18 cellular contexts compared by ENCODE assay signal in the genomic region with DNA sequence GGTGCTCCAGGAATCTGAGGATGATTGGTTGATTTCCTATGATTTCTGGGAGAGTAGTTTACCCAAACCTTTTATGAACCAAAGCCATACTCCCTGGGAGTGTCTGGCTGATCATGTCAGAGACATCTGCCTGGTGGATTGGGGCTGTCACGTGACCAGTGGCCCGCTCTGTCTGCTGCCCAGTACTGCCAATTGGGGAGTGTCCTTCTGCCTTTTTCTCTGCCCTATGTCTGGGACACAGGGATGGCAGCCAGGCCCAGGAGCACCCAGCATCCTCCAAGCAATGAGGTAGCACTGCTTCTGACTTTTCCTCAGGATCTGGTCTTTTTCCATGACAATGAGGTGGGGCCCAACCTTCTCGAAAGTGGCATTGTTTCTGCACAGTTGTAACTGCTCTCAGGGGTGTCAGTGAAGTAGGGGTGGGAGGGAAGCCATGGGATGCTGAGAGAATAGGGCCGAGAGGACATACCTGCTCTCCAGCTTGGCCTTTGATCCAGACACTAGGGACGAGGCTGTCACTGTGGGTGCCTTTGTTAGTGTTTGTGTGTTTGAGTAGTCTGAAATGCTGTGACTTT. TPM values are rescaled to one million over a fixed set of nuclear protein-coding genes. Genes with fewer than 3 reads are reported as not detected.
A peak's percentile ranks its signal among the peaks of the same experiment; 100 is the strongest.
DNase-seq lines count a peak whose midpoint lies in the region; ATAC-seq, FAIRE-seq and TF ChIP-seq lines count a peak whose summit lies in the region.
"Had no signal": no experiment of that assay in that cellular context is flagged by ENCODE, and none has a peak within 500 bp of the region (broad histone marks: within the 10 kb centered on the region; RNA-seq: fewer than 3 reads in every experiment).

No MANE protein-coding gene starts in this region.

- no peak overlapping the region for H2BK12ac ChIP-seq in H1 (ENCODE audit: low read depth, low read length)

- TF ChIP-seq CTCF in OCI-LY7 (conservative IDR thresholded peaks at IDR 0.05; ENCODE audit: low read length), result no peak
- no peak for TF ChIP-seq CTCF in H1 (IDR thresholded peaks at IDR 0.05; ENCODE audit: control extremely low read depth in 1 of 3, insufficient read depth in 1 of 3, low read depth in 1 of 3, low read length in 3 of 3)
- TF ChIP-seq CTCF in osteocyte (IDR thresholded peaks at IDR 0.05), result no peak
- no peak for TF ChIP-seq CTCF in omental fat pad (IDR thresholded peaks at IDR 0.05)

- FAIRE-seq in H1 (lab: Jason Lieb, UNC) (no peak), GM12891 (lab: Jason Lieb, UNC) (no peak)

- TF ChIP-seq RAD21 in H1 (IDR thresholded peaks at IDR 0.05 in 1 of 2, conservative IDR thresholded peaks at IDR 0.05 in 1 of 2; ENCODE audit: low read depth in 2 of 2, low read length in 2 of 2), result no peak

- TF ChIP-seq POLR2A in H1 (IDR thresholded peaks at IDR 0.05; ENCODE audit: control extremely low read depth in 1 of 2, low read depth in 2 of 2, low read length in 2 of 2), result no peak
- no peak for TF ChIP-seq POLR2A in GM12891 (IDR thresholded peaks at IDR 0.05; ENCODE audit: low read depth, low read length)

- no peaks in the 10 kb centered on the region for H3K9me3 ChIP-seq in OCI-LY7 (ENCODE audit: low read length)
- no peaks in the 10 kb centered on the region for H3K9me3 ChIP-seq in H1 (ENCODE audit: insufficient read depth in 2 of 2, low read depth in 1 of 2, low read length in 1 of 2)
- H3K9me3 ChIP-seq: colonic mucosa, SJCRH30, thoracic aorta had no signal

- H3K18ac ChIP-seq in H1 (ENCODE audit: extremely low read depth, low read length), result no peak overlapping the region

- H4K20me1 ChIP-seq in OCI-LY7 (ENCODE audit: insufficient read depth, low read length) (no peaks in the 10 kb centered on the region), H1 (replicated peaks in 1 of 2; ENCODE audit: control insufficient read depth in 1 of 2, insufficient read depth in 2 of 2, low read length in 2 of 2) (peaks cover 8 to 22% of the 10 kb centered on the region in 2 experiments)

- H3K79me1 ChIP-seq in H1 (ENCODE audit: low read depth, low read length), result peaks cover 32% of the 10 kb centered on the region

- peaks cover 56% of the 10 kb centered on the region for H3K36me3 Mint-ChIP-seq in osteocyte (ENCODE audit: unreplicated experiment)
- H3K36me3 Mint-ChIP-seq: activated naive CD4-positive, alpha-beta T cell treated with anti-CD3 and anti-CD28 coated beads, Interleukin-2, amount 50 U/mL, for 24 hours had no signal

- POLR2A ChIA-PET in OCI-LY7 (lab: Charles Lee), result interaction anchor here (1.2 to 2.0 kb wide), 3 partner anchors 19 to 37 kb away, joined by 3 to 7 read pairs (median 7); no protein-coding TSS in a partner anchor
- POLR2A ChIA-PET in H1 (lab: Charles Lee; ENCODE audit: partially characterized antibody), result interaction anchor here (0.8 to 2.1 kb wide), 3 partner anchors 11 to 22 kb away, joined by 3 to 6 read pairs (median 5); a partner anchor contains a TSS

- H3K79me2 ChIP-seq in OCI-LY7 (ENCODE audit: insufficient read depth, low read depth, low read length) (no peaks in the 10 kb centered on the region), H1 (ENCODE audit: control insufficient read depth in 1 of 2, insufficient read depth in 2 of 2, low read length in 2 of 2) (peaks cover 4 to 94% of the 10 kb centered on the region in 2 experiments)

- H3K27me3 Mint-ChIP-seq in osteocyte (ENCODE audit: unreplicated experiment), result no peaks in the 10 kb centered on the region

- intact Hi-C loops in OCI-LY7 (cut with micrococcal nuclease; ENCODE audit: unreplicated experiment), result no loop called here

- H2BK15ac ChIP-seq in H1 (ENCODE audit: low read length), result no peak overlapping the region; the same call in 1 of the 2 replicates

- no peak overlapping the region for H3K27ac ChIP-seq in OCI-LY7 (ENCODE audit: low read depth, low read length, poor library complexity, severe bottlenecking)
- no peak overlapping the region for H3K27ac ChIP-seq in H1 (ENCODE audit: low read depth, low read length)
- H3K27ac ChIP-seq: colonic mucosa, foreskin keratinocyte, SJCRH30, thoracic aorta, WERI-Rb-1 had no signal

- H2AK5ac ChIP-seq in H1 (ENCODE audit: low read depth, low read length), result no peak overlapping the region

- H3K14ac ChIP-seq in H1 (ENCODE audit: insufficient read length), result no peak overlapping the region

- no peak overlapping the region for H3K4me3 Mint-ChIP-seq in osteocyte (ENCODE audit: unreplicated experiment)
- H3K4me3 Mint-ChIP-seq: activated naive CD4-positive, alpha-beta T cell treated with anti-CD3 and anti-CD28 coated beads, Interleukin-2, amount 50 U/mL, for 24 hours; nephron; T-helper 1 cell treated with Interleukin-12 subunit alpha and Interleukin-12 subunit beta and Interleukin-4 antibody, amounts not matched to agents 30 μg/mL and 1 μg/mL, for 36 hours had no signal

- no peak overlapping the region for H4K5ac ChIP-seq in H1 (ENCODE audit: insufficient read length, low read depth, low read length)

- H3K9me2 ChIP-seq in OCI-LY7 (ENCODE audit: insufficient read depth, low read length), result no peaks in the 10 kb centered on the region

- H3K23me2 ChIP-seq in H1 (ENCODE audit: low read depth, low read length), result no peaks in the 10 kb centered on the region; the same call in 1 of the 2 replicates

- no peak overlapping the region for H3K4ac ChIP-seq in H1 (replicated peaks; ENCODE audit: insufficient read length, low read depth, low read length)

- no peaks in the 10 kb centered on the region for H3K27me3 ChIP-seq in H1 (replicated peaks in 1 of 4; ENCODE audit: control insufficient read depth in 3 of 4, extremely low read depth in 1 of 4, insufficient read depth in 3 of 4, low read length in 3 of 4)
- H3K27me3 ChIP-seq: colonic mucosa, SJCRH30 had no signal

- H3K4me3 ChIP-seq in OCI-LY7 (ENCODE audit: low read depth, low read length, poor library complexity, severe bottlenecking), result no peak overlapping the region
- H3K4me3 ChIP-seq in H1 (ENCODE audit: extremely low read depth in 1 of 4, insufficient read depth in 2 of 4, low read depth in 3 of 4, low read length in 4 of 4), result no peak overlapping the region; a peak in 1 of 8 replicates
- H3K4me3 ChIP-seq: colonic mucosa, SJCRH30, thoracic aorta had no signal

- H3K4me2 ChIP-seq in OCI-LY7 (ENCODE audit: low read length) (no peak overlapping the region), H1 (ENCODE audit: insufficient read depth in 1 of 2, low read depth in 2 of 2, low read length in 2 of 2) (peak overlapping the region; percentile 33 to 55; a peak in 3 of 4 replicates)

- H2BK5ac ChIP-seq in H1 (ENCODE audit: low read depth, low read length), result peak overlapping the region; percentile 7; the same call in 1 of the 2 replicates

- peaks cover 44% of the 10 kb centered on the region for H3K4me1 Mint-ChIP-seq in osteocyte (ENCODE audit: unreplicated experiment)

- DNase-seq in OCI-LY7 (ENCODE audit: low spot score), result no peak
- DNase-seq in H1 (ENCODE audit: low read depth in 1 of 2, low spot score in 2 of 2), result no peak
- peak; percentile 53 for DNase-seq in osteocyte (ENCODE audit: extremely low spot score, unreplicated experiment)
- peak; percentile 22 for DNase-seq in ureter (ENCODE audit: low spot score)
- DNase-seq in cerebellar nuclear complex (lab: John Stamatoyannopoulos, UW), result no peak
- DNase-seq in GM12891 (ENCODE audit: insufficient read length, low spot score), result no peak
- no peak for DNase-seq in omental fat pad (ENCODE audit: low spot score)
- DNase-seq: activated T-cell treated with anti-CD3 and anti-CD28 coated beads, Interleukin-2, amount 50 U/mL, for 48 hours; Calu3; foreskin keratinocyte; NCI-H1436; WERI-Rb-1 had no signal

- ATAC-seq in omental fat pad (ENCODE audit: low FRiP score), result no peak
- ATAC-seq: foreskin keratinocyte had no signal

- no peak overlapping the region for H3K27ac Mint-ChIP-seq in osteocyte (ENCODE audit: unreplicated experiment)
- H3K27ac Mint-ChIP-seq: activated naive CD4-positive, alpha-beta T cell treated with anti-CD3 and anti-CD28 coated beads, Interleukin-2, amount 50 U/mL, for 24 hours; T-helper 1 cell treated with Interleukin-12 subunit alpha and Interleukin-12 subunit beta and Interleukin-4 antibody, amounts not matched to agents 30 μg/mL and 1 μg/mL, for 36 hours had no signal

- WGBS in H1 (ENCODE audit: extremely low coverage in 1 of 2, insufficient coverage in 1 of 2, insufficient read length in 1 of 2, insufficient replicate concordance in 2 of 2, low coverage in 1 of 2, low lambda C conversion rate in 2 of 2, missing lambda C conversion rate in 1 of 2), 2 experiments, result 48% methylated on average over 5 of the region's 5 CpGs; no CpG with 5 or more reads in 1 of the 2 experiments

- H3K4me1 ChIP-seq in OCI-LY7 (ENCODE audit: insufficient read depth, low read length, poor library complexity, severe bottlenecking) (peaks cover 40% of the 10 kb centered on the region), H1 (replicated peaks in 1 of 4; ENCODE audit: control insufficient read depth in 3 of 4, insufficient read depth in 4 of 4, low read length in 3 of 4) (peaks cover 16 to 38% (median 27%) of the 10 kb centered on the region in 4 experiments)
- H3K4me1 ChIP-seq: colonic mucosa, foreskin keratinocyte had no signal

- no peak overlapping the region for H3K56ac ChIP-seq in H1 (replicated peaks; ENCODE audit: insufficient read length, low read depth, low read length)

- no peak for TF ChIP-seq EP300 in H1 (IDR thresholded peaks at IDR 0.05; ENCODE audit: borderline replicate concordance in 1 of 2, low read depth in 2 of 2, low read length in 2 of 2)

- peak overlapping the region; percentile 49; the same call in 1 of the 2 replicates for H2AFZ ChIP-seq in OCI-LY7 (ENCODE audit: low read length)
- H2AFZ ChIP-seq in H1 (ENCODE audit: low read length), result no peak overlapping the region

- H3K9ac ChIP-seq in H1 (replicated peaks in 1 of 4; ENCODE audit: extremely low read depth in 1 of 4, low read depth in 3 of 4, low read length in 3 of 4), result no peak overlapping the region

- H3K36me3 ChIP-seq in OCI-LY7 (ENCODE audit: insufficient read depth, low read length) (no peaks in the 10 kb centered on the region), H1 (ENCODE audit: control insufficient read depth in 2 of 4, insufficient read depth in 4 of 4, low read length in 3 of 4) (peaks cover 0 to 6% (median 0%) of the 10 kb centered on the region in 4 experiments; a peak in 4 of 8 replicates)
- H3K36me3 ChIP-seq: colonic mucosa, thoracic aorta, WERI-Rb-1 had no signal

- H3K9me3 Mint-ChIP-seq in osteocyte (ENCODE audit: unreplicated experiment), result no peaks in the 10 kb centered on the region
- H3K9me3 Mint-ChIP-seq: activated naive CD4-positive, alpha-beta T cell treated with anti-CD3 and anti-CD28 coated beads, Interleukin-2, amount 50 U/mL, for 24 hours; nephron; T-helper 1 cell treated with Interleukin-12 subunit alpha and Interleukin-12 subunit beta and Interleukin-4 antibody, amounts not matched to agents 30 μg/mL and 1 μg/mL, for 36 hours had no signal

- no TSS peak for BruUV-seq in OCI-LY7 (replicated peaks; lab: Mats Ljungman, UMichigan)

- H3K23ac ChIP-seq in H1 (ENCODE audit: insufficient read length), result no peak overlapping the region

- H4K91ac ChIP-seq in H1 (replicated peaks; ENCODE audit: insufficient read length, low read length), result peak overlapping the region; percentile 34

- peak overlapping the region; percentile 57; the same call in 1 of the 2 replicates for H2BK20ac ChIP-seq in H1 (ENCODE audit: low read length)

- H4K8ac ChIP-seq in H1 (ENCODE audit: extremely low read depth, insufficient read depth, low read length), result no peak overlapping the region

- no peak overlapping the region for H2BK120ac ChIP-seq in H1 (replicated peaks; ENCODE audit: low read depth, low read length)

- CTCF ChIA-PET in OCI-LY7 (lab: Charles Lee; ENCODE audit: unreplicated experiment) (no interaction called here), H1 (lab: Charles Lee; ENCODE audit: partially characterized antibody) (interaction anchor here (0.6 to 1.3 kb wide), 3 partner anchors 21 to 1013 kb away, joined by 3 to 4 read pairs (median 4); no protein-coding TSS in a partner anchor)

RNA-seq across cellular contexts. Expression of a gene that starts 21.8 kb away (rescaled TPM):
- total RNA-seq in OCI-LY7 (2014; rRNA removed; shearing (Covaris generic)), result 0.18 and 0.25 TPM in 2 replicates
- 2.8 and 3.5 TPM in 2 replicates for total RNA-seq in OCI-LY7 (2022)
- 128 and 131 TPM in 2 replicates for total RNA-seq in H1 (2021; fragmentation: NEBNext Ultra II Directional; extraction: Animal tissue kit (Norgen Biotek cat#: 25700))
- polyA plus RNA-seq in H1 (2011; rRNA removed), result 62.4 and 64.9 TPM in 2 replicates
- polyA plus RNA-seq in H1 (2011; cell fraction: cytosol; rRNA removed), result 73.1 TPM
- polyA plus RNA-seq in H1 (2011; cell fraction: nucleus; rRNA removed), result 156 TPM
- polyA plus RNA-seq in H1 (2012, experiment 1 of 2), result 57.1 to 67.3 TPM (median 64.0 TPM) in 4 replicates
- 12.9 TPM for polyA plus RNA-seq in H1 (2012, experiment 2 of 2)
- polyA plus RNA-seq in H1 (2013, experiment 1 of 2), result 33.3 TPM
- 34.1 TPM for polyA plus RNA-seq in H1 (2013, experiment 2 of 2)
- polyA minus RNA-seq in H1 (2011; rRNA and poly(A)+ RNA removed), result 255 and 314 TPM in 2 replicates
- 78.8 TPM for polyA minus RNA-seq in H1 (2011; cell fraction: cytosol; rRNA and poly(A)+ RNA removed)
- polyA minus RNA-seq in H1 (2011; cell fraction: nucleus; rRNA and poly(A)+ RNA removed), result 203 TPM
- total RNA-seq in osteocyte, result 294 and 304 TPM in 2 replicates
- total RNA-seq in ureter, result 100 TPM
- polyA plus RNA-seq in GM12891 (2012; ENCODE audit: low read depth, missing spikeins), result 4.9 TPM
- total RNA-seq in omental fat pad, result 100 to 1,000 TPM in 2 of 4 donors, 10 to 100 TPM in 2; 56.1 to 214 (median 88.1) TPM

Comparison
In these comparisons a context has a peak if more than half of its experiments do, and no peak if none do; other contexts are left out.
1. DNase-seq: peak in osteocyte (single experiment) and ureter (single experiment); none in OCI-LY7 (single experiment), H1 (0 of 2), cerebellar nuclear complex (0 of 2), GM12891 (single experiment) and omental fat pad (single experiment).
2. RNA of a gene that starts 21.8 kb away (total RNA-seq): 294 to 304 TPM in osteocyte, 128 to 131 TPM in H1, 56.1 to 214 TPM in omental fat pad and 100 TPM in ureter (single experiment); 0.18 to 3.5 TPM in OCI-LY7; every median in the first group is over 10 times any median in the second.